ENCODE assay signal across 8 cellular contexts in genomic region chr10:13659887-13660544, GRCh38.
DNase-seq lines count a peak whose midpoint lies in the region; ATAC-seq and TF ChIP-seq lines count a peak whose summit lies in the region.

No MANE protein-coding gene starts in this region.

- ATAC-seq in HG03442 (IDR thresholded peaks at IDR 0.05; ENCODE audit: unreplicated experiment) (no peak), HG03571 (IDR thresholded peaks at IDR 0.05; ENCODE audit: unreplicated experiment) (no peak)

- H3K36me3 Mint-ChIP-seq in immature natural killer cell = peaks cover 0 to 6% (median 0%) of the 10 kb centered on the region in 3 donors

- peaks cover 22 to 26% of the 10 kb centered on the region in 2 donors for H3K4me1 Mint-ChIP-seq in immature natural killer cell

- in situ Hi-C loops in T47D (cut with HindIII; ENCODE audit: low pct_unique_long_range_greater_than_20kb, low sequenced_read_pairs) = no loop called here

- no peak overlapping the region for H3K4me3 ChIP-seq in GM12864 (ENCODE audit: low read depth, low read length)
- no peak overlapping the region for H3K4me3 ChIP-seq in LNCaP clone FGC (ENCODE audit: low read depth, low read length)

- peaks cover 4 to 9% (median 5%) of the 10 kb centered on the region in 3 donors for H3K27me3 Mint-ChIP-seq in immature natural killer cell (ENCODE audit: low read depth in 3 of 3)

- DNase-seq in GM12864 (ENCODE audit: low read depth) (peak; percentile 30), LNCaP clone FGC (ENCODE audit: low read depth) (no peak), T47D (ENCODE audit: low read depth in 1 of 2, low spot score in 1 of 2) (peak; percentile 72 to 97), immature natural killer cell (peak; percentile 31 to 40 (median 34))
- DNase-seq in stimulated activated CD4-positive, alpha-beta T cell treated with anti-CD3 and anti-CD28 coated beads, Interleukin-12 subunit alpha, Interleukin-12 subunit beta, amount 100 ng/mL, for 24 hours (ENCODE audit: low read depth in 2 of 2) = peak; percentile 22 to 56

- peak; percentile 83 for TF ChIP-seq CTCF in GM12864 (IDR thresholded peaks at IDR 0.05; ENCODE audit: low read depth, low read length, missing control alignments)
- TF ChIP-seq CTCF in LNCaP clone FGC (IDR thresholded peaks at IDR 0.05; ENCODE audit: control insufficient read depth, extremely low read depth, insufficient read depth) = peak; percentile 93
- TF ChIP-seq CTCF in VCaP (conservative IDR thresholded peaks at IDR 0.05) = peak; percentile 92

- no peaks in the 10 kb centered on the region for H3K9me3 Mint-ChIP-seq in immature natural killer cell

- H3K27ac ChIP-seq in VCaP = no peak overlapping the region; the same call in 1 of the 2 replicates

- H3K27ac Mint-ChIP-seq in immature natural killer cell = no peak overlapping the region

- peak overlapping the region in 4 of 5 donors; percentile 33 to 60 (median 54) for H3K4me3 Mint-ChIP-seq in immature natural killer cell
